Comparison of ENCODE assay signal across 1 cellular context in genomic region chr17:19538095-19539039, GRCh38.
A peak's percentile ranks its signal among the peaks of the same experiment; 100 is the strongest.
TF ChIP-seq lines count a peak whose summit lies in the region.

No MANE protein-coding gene starts in this region.

TF ChIP-seq in HepG2, 621 proteins besides CTCF, POLR2A, EP300 and RAD21 (continued from another document and continues in another):
- TF ChIP-seq ZBTB26 (CRISPR knock-in tag; IDR thresholded peaks at IDR 0.05; ENCODE audit: borderline replicate concordance) (0 out of 2 replicates have a peak, but pooled peaks have one; percentile 56), E2F5 (CRISPR knock-in tag; conservative IDR thresholded peaks at IDR 0.05) (no peak), TEF (CRISPR knock-in tag; IDR thresholded peaks at IDR 0.05) (peak; percentile 98), ZNF407 (CRISPR knock-in tag; IDR thresholded peaks at IDR 0.05; ENCODE audit: not compliant biosample characterization) (no peak), ZBTB49 (CRISPR knock-in tag; IDR thresholded peaks at IDR 0.05; ENCODE audit: borderline replicate concordance) (no peak), JUN (CRISPR knock-in tag; IDR thresholded peaks at IDR 0.05) (peak; percentile 83), ATF7 (IDR thresholded peaks at IDR 0.05) (no peak), ATF7 (CRISPR knock-in tag; IDR thresholded peaks at IDR 0.05) (peak; percentile 89), ZBTB40 (IDR thresholded peaks at IDR 0.05) (no peak), ZBTB40 (CRISPR knock-in tag; IDR thresholded peaks at IDR 0.05) (peak; percentile 80), ZNF224 (CRISPR knock-in tag; IDR thresholded peaks at IDR 0.05) (peak; percentile 86; the same call in 1 of the 2 replicates), ZNF737 (CRISPR knock-in tag; IDR thresholded peaks at IDR 0.05; ENCODE audit: borderline replicate concordance) (peak; percentile 32; the same call in 1 of the 2 replicates), CEBPG (CRISPR knock-in tag; IDR thresholded peaks at IDR 0.05) (peak; percentile 99), CBX5 (CRISPR knock-in tag; IDR thresholded peaks at IDR 0.05; ENCODE audit: borderline replicate concordance) (peak; percentile 84; the same call in 1 of the 2 replicates), IRX3 (CRISPR knock-in tag; IDR thresholded peaks at IDR 0.05; ENCODE audit: borderline replicate concordance, low read depth) (no peak), ZNF891 (CRISPR knock-in tag; IDR thresholded peaks at IDR 0.05) (0 out of 2 replicates have a peak, but pooled peaks have one; percentile 30), ZNF101 (CRISPR knock-in tag; IDR thresholded peaks at IDR 0.05; ENCODE audit: borderline replicate concordance, low read depth) (0 out of 2 replicates have a peak, but pooled peaks have one; percentile 73), XBP1 (CRISPR knock-in tag; IDR thresholded peaks at IDR 0.05) (no peak), SALL1 (CRISPR knock-in tag; IDR thresholded peaks at IDR 0.05) (peak; percentile 97), EEA1 (CRISPR knock-in tag; IDR thresholded peaks at IDR 0.05; ENCODE audit: borderline replicate concordance) (peak; percentile 73; the same call in 1 of the 2 replicates), CBFB (CRISPR knock-in tag; IDR thresholded peaks at IDR 0.05) (no peak), HCFC1 (IDR thresholded peaks at IDR 0.05; ENCODE audit: low read depth, low read length) (no peak), SMARCC2 (IDR thresholded peaks at IDR 0.05) (no peak), ZNF605 (CRISPR knock-in tag; IDR thresholded peaks at IDR 0.05) (peak; percentile 95), CREBL2 (CRISPR knock-in tag; IDR thresholded peaks at IDR 0.05; ENCODE audit: borderline replicate concordance) (no peak), ZNF530 (CRISPR knock-in tag; IDR thresholded peaks at IDR 0.05; ENCODE audit: low read depth) (no peak), SALL2 (CRISPR knock-in tag; IDR thresholded peaks at IDR 0.05) (0 out of 2 replicates have a peak, but pooled peaks have one; percentile 24), HOXA5 (CRISPR knock-in tag; IDR thresholded peaks at IDR 0.05) (peak; percentile 64; the same call in 1 of the 2 replicates), PRMT3 (CRISPR knock-in tag; IDR thresholded peaks at IDR 0.05; ENCODE audit: borderline replicate concordance, low read depth) (no peak), ZXDC (CRISPR knock-in tag; IDR thresholded peaks at IDR 0.05) (no peak)
